9 cellular contexts compared by ENCODE assay signal in the genomic region with DNA sequence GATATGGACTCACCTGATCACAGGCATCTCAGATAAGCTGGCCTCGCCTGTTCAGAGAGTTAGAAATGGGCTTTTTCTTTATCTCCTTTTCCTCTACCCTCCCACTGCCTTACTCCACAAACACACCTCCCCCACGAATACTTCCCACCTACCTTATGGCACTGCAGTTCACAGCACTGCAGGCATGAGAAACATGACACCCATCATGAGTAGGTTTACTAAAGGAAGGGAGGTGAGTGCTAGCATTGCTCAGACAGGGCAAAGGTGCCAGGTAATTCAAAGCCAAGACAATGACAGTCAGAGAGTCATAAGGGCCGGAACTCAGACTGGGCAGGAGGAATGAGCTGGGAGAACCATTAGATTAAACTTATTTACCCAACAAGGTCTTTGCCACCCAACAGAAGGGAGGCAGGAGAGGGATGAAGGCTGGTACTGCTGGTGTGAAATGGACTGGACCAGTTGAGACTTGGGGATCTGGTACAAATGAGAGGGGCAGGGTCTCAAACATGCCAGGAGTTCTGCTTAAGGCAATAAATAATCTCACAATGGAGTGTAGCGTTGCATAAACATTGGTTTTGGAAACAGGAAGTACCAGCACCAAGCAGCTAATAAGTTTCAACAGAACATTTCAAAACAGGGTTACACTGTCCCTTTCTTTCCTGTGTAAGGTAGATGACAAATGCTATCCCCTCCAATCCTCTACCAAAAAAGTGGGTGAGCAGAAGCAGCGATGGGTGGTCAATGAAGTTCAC.
DNase-seq lines count a peak whose midpoint lies in the region; ATAC-seq and TF ChIP-seq lines count a peak whose summit lies in the region.
"Had no signal": no experiment of that assay in that cellular context is flagged by ENCODE, and none has a peak within 500 bp of the region (broad histone marks: within the 10 kb centered on the region; RNA-seq: fewer than 3 reads in every experiment).

No MANE protein-coding gene starts in this region.

- H3K4me3 Mint-ChIP-seq in activated CD4-positive, alpha-beta T cell treated with anti-CD3 and anti-CD28 coated beads for 36 hours: no peak overlapping the region
- peak overlapping the region; percentile 58 to 63 for H3K4me3 Mint-ChIP-seq in stimulated activated naive B cell treated with anti-CD40 and anti-IgM and Interleukin-4, amounts not matched to agents 10 μg/mL and 1 μg/mL and 100 μg/mL, for 72 hours

- H3K9me3 Mint-ChIP-seq in activated CD4-positive, alpha-beta T cell treated with anti-CD3 and anti-CD28 coated beads for 36 hours (ENCODE audit: low read depth): no peaks in the 10 kb centered on the region
- no peaks in the 10 kb centered on the region for H3K9me3 Mint-ChIP-seq in stimulated activated naive B cell treated with anti-CD40 and anti-IgM and Interleukin-4, amounts not matched to agents 10 μg/mL and 1 μg/mL and 100 μg/mL, for 72 hours

- peaks cover 96% of the 10 kb centered on the region for H3K36me3 ChIP-seq in OCI-LY7 (ENCODE audit: insufficient read depth, low read length)

- no peak for DNase-seq in activated CD4-positive, alpha-beta T cell treated with anti-CD3 and anti-CD28 coated beads for 36 hours
- DNase-seq in activated CD4-positive, alpha-beta T cell treated with anti-CD3 and anti-CD28 coated beads, Interleukin-2, amount 50 U/mL, for 48 hours: no peak
- no peak for DNase-seq in OCI-LY7 (ENCODE audit: low spot score)
- no peak for DNase-seq in epithelial cell of prostate (ENCODE audit: low read depth, low spot score)
- DNase-seq in stimulated activated naive B cell treated with anti-CD40 and anti-IgM and Interleukin-4, amounts not matched to agents 10 μg/mL and 1 μg/mL and 100 μg/mL, for 72 hours: no peak
- DNase-seq in NCI-H2081 treated with DMSO at 0.1 percent for 48 hours (lab: John Stamatoyannopoulos, UW): no peak
- DNase-seq: glutamatergic neuron had no signal

- CTCF ChIA-PET in activated CD4-positive, alpha-beta T cell treated with anti-CD3 and anti-CD28 coated beads for 36 hours (lab: Charles Lee): interaction anchor here (0.5 to 4.2 kb wide), 10 partner anchors 10 to 568 kb away, joined by 3 to 22 read pairs (median 3); no protein-coding TSS in a partner anchor
- CTCF ChIA-PET in OCI-LY7 (lab: Charles Lee; ENCODE audit: unreplicated experiment): no interaction called here

- POLR2A ChIA-PET in activated CD4-positive, alpha-beta T cell treated with anti-CD3 and anti-CD28 coated beads for 36 hours (lab: Charles Lee): interaction anchor here (1.0 to 2.6 kb wide), 3 partner anchors 34 to 369 kb away, joined by 5 to 15 read pairs (median 6); no protein-coding TSS in a partner anchor
- POLR2A ChIA-PET in OCI-LY7 (lab: Charles Lee): interaction anchor here (0.9 to 1.5 kb wide), 4 partner anchors 8 to 14 kb away, joined by 3 to 5 read pairs (median 4); no protein-coding TSS in a partner anchor

- intact Hi-C loops in activated CD4-positive, alpha-beta T cell treated with anti-CD3 and anti-CD28 coated beads for 36 hours (cut with DNase I, micrococcal nuclease): no loop called here
- intact Hi-C loops in OCI-LY7 (cut with micrococcal nuclease; ENCODE audit: unreplicated experiment): no loop called here

- peaks cover 92% of the 10 kb centered on the region for H3K4me1 Mint-ChIP-seq in activated CD4-positive, alpha-beta T cell treated with anti-CD3 and anti-CD28 coated beads for 36 hours
- H3K4me1 Mint-ChIP-seq in stimulated activated naive B cell treated with anti-CD40 and anti-IgM and Interleukin-4, amounts not matched to agents 10 μg/mL and 1 μg/mL and 100 μg/mL, for 72 hours: peaks cover 64 to 92% of the 10 kb centered on the region in 2 donors

- H3K9me2 ChIP-seq in OCI-LY7 (ENCODE audit: insufficient read depth, low read length): no peaks in the 10 kb centered on the region

- peak overlapping the region; percentile 20; the same call in 1 of the 2 replicates for H3K4me2 ChIP-seq in OCI-LY7 (ENCODE audit: low read length)

- H2AFZ ChIP-seq in OCI-LY7 (ENCODE audit: low read length): no peak overlapping the region

- H3K27me3 Mint-ChIP-seq in activated CD4-positive, alpha-beta T cell treated with anti-CD3 and anti-CD28 coated beads for 36 hours: no peaks in the 10 kb centered on the region
- H3K27me3 Mint-ChIP-seq in stimulated activated naive B cell treated with anti-CD40 and anti-IgM and Interleukin-4, amounts not matched to agents 10 μg/mL and 1 μg/mL and 100 μg/mL, for 72 hours: no peaks in the 10 kb centered on the region

- no peak for TF ChIP-seq CTCF in OCI-LY7 (conservative IDR thresholded peaks at IDR 0.05; ENCODE audit: low read length)

- peaks cover 13% of the 10 kb centered on the region; the same call in 1 of the 2 replicates for H4K20me1 ChIP-seq in OCI-LY7 (ENCODE audit: insufficient read depth, low read length)

- H3K27ac Mint-ChIP-seq in activated CD4-positive, alpha-beta T cell treated with anti-CD3 and anti-CD28 coated beads for 36 hours: peak overlapping the region; percentile 86
- peak overlapping the region; percentile 88 for H3K27ac Mint-ChIP-seq in stimulated activated naive B cell treated with anti-CD40 and anti-IgM and Interleukin-4, amounts not matched to agents 10 μg/mL and 1 μg/mL and 100 μg/mL, for 72 hours

- BruUV-seq in OCI-LY7 (replicated peaks; lab: Mats Ljungman, UMichigan): no TSS peak

- H3K79me2 ChIP-seq in OCI-LY7 (ENCODE audit: insufficient read depth, low read depth, low read length): peaks cover 100% of the 10 kb centered on the region

- peaks cover 60% of the 10 kb centered on the region for H3K4me1 ChIP-seq in OCI-LY7 (ENCODE audit: insufficient read depth, low read length, poor library complexity, severe bottlenecking)

- H3K36me3 Mint-ChIP-seq in activated CD4-positive, alpha-beta T cell treated with anti-CD3 and anti-CD28 coated beads for 36 hours (ENCODE audit: low read depth): peaks cover 57% of the 10 kb centered on the region
- H3K36me3 Mint-ChIP-seq in stimulated activated naive B cell treated with anti-CD40 and anti-IgM and Interleukin-4, amounts not matched to agents 10 μg/mL and 1 μg/mL and 100 μg/mL, for 72 hours: peaks cover 25 to 31% of the 10 kb centered on the region in 2 donors

- no peak overlapping the region for H3K4me3 ChIP-seq in OCI-LY7 (ENCODE audit: low read depth, low read length, poor library complexity, severe bottlenecking)

- ATAC-seq in activated CD4-positive, alpha-beta T cell treated with anti-CD3 and anti-CD28 coated beads for 36 hours: no peak
- peak; percentile 55 to 58 for ATAC-seq in stimulated activated naive B cell treated with anti-CD40 and anti-IgM and Interleukin-4, amounts not matched to agents 10 μg/mL and 1 μg/mL and 100 μg/mL, for 72 hours (replicated peaks)
- ATAC-seq in GM21360 (IDR thresholded peaks at IDR 0.05; ENCODE audit: unreplicated experiment) (no peak), HG03039 (IDR thresholded peaks at IDR 0.05; ENCODE audit: unreplicated experiment) (no peak)

- H3K27ac ChIP-seq in OCI-LY7 (ENCODE audit: low read depth, low read length, poor library complexity, severe bottlenecking) (peak overlapping the region; percentile 12), epithelial cell of prostate (peak overlapping the region; percentile 79)

- no peaks in the 10 kb centered on the region for H3K9me3 ChIP-seq in OCI-LY7 (ENCODE audit: low read length)

Comparison
In these comparisons a context has a peak if more than half of its experiments do, and no peak if none do; other contexts are left out.
1. ATAC-seq: peak in stimulated activated naive B cell treated with anti-CD40 and anti-IgM and Interleukin-4, amounts not matched to agents 10 μg/mL and 1 μg/mL and 100 μg/mL, for 72 hours (2 of 2); none in activated CD4-positive, alpha-beta T cell treated with anti-CD3 and anti-CD28 coated beads for 36 hours (single experiment), GM21360 (single experiment) and HG03039 (single experiment).